ENCODE assay signal across 26 cellular contexts in genomic region chr2:62001431-62001830, GRCh38.
"Had no signal": no experiment of that assay in that cellular context is flagged by ENCODE, and none has a peak within 500 bp of the region (broad histone marks: within the 10 kb centered on the region; RNA-seq: fewer than 3 reads in every experiment).

No MANE protein-coding gene starts in this region.

- H3K4me3 ChIP-seq: colonic mucosa, coronary artery, dorsolateral prefrontal cortex, esophagus muscularis mucosa, esophagus squamous epithelium, gastrocnemius medialis, gastroesophageal sphincter, heart left ventricle, heart right ventricle, hepatocyte had no signal

- H3K79me2 ChIP-seq: hepatocyte had no signal

- DNase-seq: colonic mucosa; cortex of kidney; dermis blood vessel endothelial cell; dorsolateral prefrontal cortex; effector CD4-positive, alpha-beta T cell; effector CD8-positive, alpha-beta T cell; effector memory CD4-positive, alpha-beta T cell; effector memory CD8-positive, alpha-beta T cell; endodermal cell; erythroblast; esophagus squamous epithelium; foreskin fibroblast; foreskin keratinocyte; foreskin melanocyte; gastrocnemius medialis; glutamatergic neuron; head of caudate nucleus; heart left ventricle; heart right ventricle had no signal

- H3K36me3 ChIP-seq: colonic mucosa had no signal

- H3K27ac Mint-ChIP-seq: dendritic cell treated with granulocyte-macrophage colony-stimulating factor and Interleukin-4, amounts not matched to agents 40 ng/mL and 50 ng/mL, for 4 days; effector memory CD8-positive, alpha-beta T cell; endodermal cell had no signal

- H3K4me1 ChIP-seq: colonic mucosa, esophagus squamous epithelium, foreskin keratinocyte had no signal

- H3K27me3 ChIP-seq: colonic mucosa, dorsolateral prefrontal cortex, esophagus muscularis mucosa, esophagus squamous epithelium, foreskin keratinocyte, gastrocnemius medialis, gastroesophageal sphincter, heart left ventricle, heart right ventricle, hepatocyte had no signal

- ATAC-seq: effector memory CD8-positive, alpha-beta T cell; esophagus mucosa; foreskin keratinocyte; gastrocnemius medialis; gastroesophageal sphincter; heart left ventricle; heart right ventricle had no signal

- H3K4me3 Mint-ChIP-seq: dendritic cell treated with granulocyte-macrophage colony-stimulating factor and Interleukin-4, amounts not matched to agents 40 ng/mL and 50 ng/mL, for 4 days; effector memory CD8-positive, alpha-beta T cell; endodermal cell had no signal

- H3K27ac ChIP-seq: colonic mucosa, coronary artery, dorsolateral prefrontal cortex, epithelial cell of prostate, esophagus muscularis mucosa, esophagus squamous epithelium, foreskin keratinocyte, gastrocnemius medialis, gastroesophageal sphincter, heart left ventricle, heart right ventricle, hepatocyte had no signal

- H3K9me3 Mint-ChIP-seq: dendritic cell treated with granulocyte-macrophage colony-stimulating factor and Interleukin-4, amounts not matched to agents 40 ng/mL and 50 ng/mL, for 4 days; effector memory CD8-positive, alpha-beta T cell had no signal

- H2AFZ ChIP-seq: hepatocyte had no signal

- H3K4me2 ChIP-seq: hepatocyte had no signal

- H3K27me3 Mint-ChIP-seq: dendritic cell treated with granulocyte-macrophage colony-stimulating factor and Interleukin-4, amounts not matched to agents 40 ng/mL and 50 ng/mL, for 4 days; effector memory CD8-positive, alpha-beta T cell had no signal

- H3K9me3 ChIP-seq: colonic mucosa, esophagus muscularis mucosa, esophagus squamous epithelium, gastrocnemius medialis, gastroesophageal sphincter, heart left ventricle, heart right ventricle had no signal
